1 cellular context compared by ENCODE assay signal in the genomic region with DNA sequence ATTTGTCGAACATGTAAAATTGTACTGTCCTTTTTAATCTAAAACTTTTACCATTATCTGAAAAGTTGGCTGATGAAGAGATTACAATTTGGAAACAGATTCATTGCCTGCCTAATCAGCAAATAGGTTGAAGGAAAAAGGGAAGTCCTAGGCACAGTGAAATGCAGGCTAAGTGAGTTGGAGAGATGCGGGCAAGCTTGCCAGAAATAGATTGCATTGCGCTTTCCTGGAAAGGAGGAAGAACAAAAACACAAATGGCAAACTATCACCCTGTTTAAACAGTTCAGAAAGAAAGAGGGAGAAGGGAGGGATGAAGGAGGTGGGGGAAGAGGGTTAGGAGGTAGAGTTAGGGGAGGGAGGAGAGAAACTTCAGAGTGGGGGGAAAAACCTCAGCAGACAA.
TF ChIP-seq lines count a peak whose summit lies in the region.

No MANE protein-coding gene starts in this region.

TF ChIP-seq in GM23338, 12 proteins besides CTCF, POLR2A, EP300 and RAD21:
- TF ChIP-seq, protein P1, sequence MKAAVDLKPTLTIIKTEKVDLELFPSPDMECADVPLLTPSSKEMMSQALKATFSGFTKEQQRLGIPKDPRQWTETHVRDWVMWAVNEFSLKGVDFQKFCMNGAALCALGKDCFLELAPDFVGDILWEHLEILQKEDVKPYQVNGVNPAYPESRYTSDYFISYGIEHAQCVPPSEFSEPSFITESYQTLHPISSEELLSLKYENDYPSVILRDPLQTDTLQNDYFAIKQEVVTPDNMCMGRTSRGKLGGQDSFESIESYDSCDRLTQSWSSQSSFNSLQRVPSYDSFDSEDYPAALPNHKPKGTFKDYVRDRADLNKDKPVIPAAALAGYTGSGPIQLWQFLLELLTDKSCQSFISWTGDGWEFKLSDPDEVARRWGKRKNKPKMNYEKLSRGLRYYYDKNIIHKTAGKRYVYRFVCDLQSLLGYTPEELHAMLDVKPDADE (IDR thresholded peaks at IDR 0.05), result no peak
- no peak for TF ChIP-seq ZNF462 (CRISPR knock-in tag; IDR thresholded peaks at IDR 0.05)
- TF ChIP-seq NANOG (IDR thresholded peaks at IDR 0.05; ENCODE audit: borderline replicate concordance), result no peak
- TF ChIP-seq EZH2 (IDR thresholded peaks at IDR 0.05; ENCODE audit: low read depth, unreplicated experiment), result no peak
- no peak for TF ChIP-seq ZNF331 (CRISPR knock-in tag; IDR thresholded peaks at IDR 0.05; ENCODE audit: low read depth)
- TF ChIP-seq ZNF114 (CRISPR knock-in tag; IDR thresholded peaks at IDR 0.05), result no peak
- no peak for TF ChIP-seq REST (IDR thresholded peaks at IDR 0.05; ENCODE audit: unreplicated experiment)
- no peak for TF ChIP-seq CREB1 (CRISPR knock-in tag; IDR thresholded peaks at IDR 0.05; ENCODE audit: low read depth)
- no peak for TF ChIP-seq STAT1 (IDR thresholded peaks at IDR 0.05; ENCODE audit: unreplicated experiment)
- no peak for TF ChIP-seq POLR2AphosphoS5 (IDR thresholded peaks at IDR 0.05; ENCODE audit: low read depth)
- TF ChIP-seq JUNB (IDR thresholded peaks at IDR 0.05; ENCODE audit: unreplicated experiment), result no peak
- no peak for TF ChIP-seq EZH2phosphoT487 (IDR thresholded peaks at IDR 0.05; ENCODE audit: unreplicated experiment)
